ENCODE assay signal across 1 cellular context in the genomic region with DNA sequence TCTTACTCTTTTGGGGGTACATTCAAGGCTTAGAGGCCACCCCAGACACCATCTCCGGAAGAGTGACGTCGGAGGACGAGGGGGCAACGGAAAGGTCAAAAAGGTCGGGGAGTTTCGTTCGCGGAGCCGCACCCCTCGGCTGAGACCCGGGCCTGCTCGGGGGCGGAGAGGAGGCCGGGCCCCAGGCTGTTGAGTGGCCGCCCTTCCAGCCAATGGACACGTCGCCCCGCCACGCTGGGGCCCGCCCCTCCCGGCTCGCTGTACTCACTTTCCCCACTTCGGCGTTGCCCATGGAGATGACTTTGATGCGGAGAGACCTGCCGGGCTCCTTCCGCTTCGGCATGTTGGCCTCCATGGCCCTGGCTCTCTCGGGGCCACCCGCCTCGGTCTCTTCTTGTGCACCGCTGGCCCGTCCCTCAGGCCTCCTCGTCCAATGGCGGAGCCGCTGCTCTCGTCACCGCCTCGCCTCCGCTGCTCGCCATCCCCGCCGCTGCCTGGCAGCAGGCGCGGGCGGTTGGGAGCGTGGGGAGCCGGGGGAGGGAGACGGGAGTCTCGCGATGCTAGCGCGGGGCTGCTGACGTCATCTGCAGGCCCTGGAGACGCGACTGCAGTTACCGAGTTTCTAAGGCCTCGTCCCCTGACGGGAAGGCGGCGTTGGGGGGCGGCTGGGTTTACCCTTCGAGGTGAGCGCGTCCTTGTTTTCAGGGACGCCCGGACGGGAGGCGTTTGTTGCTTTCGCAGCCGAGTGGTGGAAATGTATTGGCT.
A peak's percentile ranks its signal among the peaks of the same experiment; 100 is the strongest.
TF ChIP-seq lines count a peak whose summit lies in the region.

Gene DNAJC27, minus strand, starts transcription at position 406 of the 765 bp plus-strand sequence. Its CDS starts 51 bp downstream, at position 355.

TF ChIP-seq in HepG2, 621 proteins besides CTCF, POLR2A, EP300 and RAD21 (continued from another document and continues in another):
- TF ChIP-seq ZUFSP (CRISPR knock-in tag; IDR thresholded peaks at IDR 0.05; ENCODE audit: borderline replicate concordance) (no peak), RCOR2 (CRISPR knock-in tag; IDR thresholded peaks at IDR 0.05) (no peak; the same call in 1 of the 2 replicates), PPARG (CRISPR knock-in tag; conservative IDR thresholded peaks at IDR 0.05) (no peak), ZNF607 (CRISPR knock-in tag; IDR thresholded peaks at IDR 0.05; ENCODE audit: borderline replicate concordance) (peak; percentile 90), E2F5 (CRISPR knock-in tag; conservative IDR thresholded peaks at IDR 0.05) (peak; percentile 73; the same call in 1 of the 2 replicates), MIER2 (CRISPR knock-in tag; IDR thresholded peaks at IDR 0.05) (peak; percentile 29), ZNF280D (CRISPR knock-in tag; IDR thresholded peaks at IDR 0.05) (peak; percentile 95), ZNF276 (CRISPR knock-in tag; IDR thresholded peaks at IDR 0.05; ENCODE audit: low read depth) (no peak), HES4 (CRISPR knock-in tag; IDR thresholded peaks at IDR 0.05; ENCODE audit: borderline replicate concordance) (peak; percentile 81), ZNF816 (CRISPR knock-in tag; IDR thresholded peaks at IDR 0.05; ENCODE audit: borderline replicate concordance) (no peak), THYN1 (CRISPR knock-in tag; IDR thresholded peaks at IDR 0.05; ENCODE audit: borderline replicate concordance, low read depth) (no peak), TFE3 (CRISPR knock-in tag; IDR thresholded peaks at IDR 0.05) (peak; percentile 62; the same call in 1 of the 2 replicates), ZBTB38 (CRISPR knock-in tag; IDR thresholded peaks at IDR 0.05) (peak; percentile 89), TRIM24 (CRISPR knock-in tag; IDR thresholded peaks at IDR 0.05) (no peak), ZNF331 (CRISPR knock-in tag; IDR thresholded peaks at IDR 0.05) (peak; percentile 92; the same call in 1 of the 2 replicates), ZNF577 (CRISPR knock-in tag; IDR thresholded peaks at IDR 0.05; ENCODE audit: borderline replicate concordance, low read depth) (no peak), ZNF674 (CRISPR knock-in tag; IDR thresholded peaks at IDR 0.05; ENCODE audit: low read depth) (no peak), STAT5B (CRISPR knock-in tag; IDR thresholded peaks at IDR 0.05) (0 out of 2 replicates have a peak, but pooled peaks have one; percentile 42), TMF1 (CRISPR knock-in tag; IDR thresholded peaks at IDR 0.05; ENCODE audit: low read depth) (no peak), SP140L (CRISPR knock-in tag; IDR thresholded peaks at IDR 0.05; ENCODE audit: borderline replicate concordance) (no peak; the same call in 1 of the 2 replicates), CHD2 (IDR thresholded peaks at IDR 0.05; ENCODE audit: low read depth, low read length) (peak; percentile 99), GTF3A (CRISPR knock-in tag; conservative IDR thresholded peaks at IDR 0.05) (no peak), ZNF138 (CRISPR knock-in tag; IDR thresholded peaks at IDR 0.05; ENCODE audit: low read depth) (no peak), PHF8 (CRISPR knock-in tag; IDR thresholded peaks at IDR 0.05) (peak; percentile 88), ZC3H13 (CRISPR knock-in tag; IDR thresholded peaks at IDR 0.05) (peak; percentile 14; the same call in 1 of the 2 replicates), ZNF768 (CRISPR knock-in tag; IDR thresholded peaks at IDR 0.05) (no peak), ZNF225 (CRISPR knock-in tag; IDR thresholded peaks at IDR 0.05) (peak; percentile 37; the same call in 1 of the 2 replicates), CBX1 (IDR thresholded peaks at IDR 0.05; ENCODE audit: low read depth) (peak; percentile 92), CBX5 (CRISPR knock-in tag; IDR thresholded peaks at IDR 0.05; ENCODE audit: borderline replicate concordance) (peak; percentile 83; the same call in 1 of the 2 replicates)
- TF ChIP-seq, protein P1, sequence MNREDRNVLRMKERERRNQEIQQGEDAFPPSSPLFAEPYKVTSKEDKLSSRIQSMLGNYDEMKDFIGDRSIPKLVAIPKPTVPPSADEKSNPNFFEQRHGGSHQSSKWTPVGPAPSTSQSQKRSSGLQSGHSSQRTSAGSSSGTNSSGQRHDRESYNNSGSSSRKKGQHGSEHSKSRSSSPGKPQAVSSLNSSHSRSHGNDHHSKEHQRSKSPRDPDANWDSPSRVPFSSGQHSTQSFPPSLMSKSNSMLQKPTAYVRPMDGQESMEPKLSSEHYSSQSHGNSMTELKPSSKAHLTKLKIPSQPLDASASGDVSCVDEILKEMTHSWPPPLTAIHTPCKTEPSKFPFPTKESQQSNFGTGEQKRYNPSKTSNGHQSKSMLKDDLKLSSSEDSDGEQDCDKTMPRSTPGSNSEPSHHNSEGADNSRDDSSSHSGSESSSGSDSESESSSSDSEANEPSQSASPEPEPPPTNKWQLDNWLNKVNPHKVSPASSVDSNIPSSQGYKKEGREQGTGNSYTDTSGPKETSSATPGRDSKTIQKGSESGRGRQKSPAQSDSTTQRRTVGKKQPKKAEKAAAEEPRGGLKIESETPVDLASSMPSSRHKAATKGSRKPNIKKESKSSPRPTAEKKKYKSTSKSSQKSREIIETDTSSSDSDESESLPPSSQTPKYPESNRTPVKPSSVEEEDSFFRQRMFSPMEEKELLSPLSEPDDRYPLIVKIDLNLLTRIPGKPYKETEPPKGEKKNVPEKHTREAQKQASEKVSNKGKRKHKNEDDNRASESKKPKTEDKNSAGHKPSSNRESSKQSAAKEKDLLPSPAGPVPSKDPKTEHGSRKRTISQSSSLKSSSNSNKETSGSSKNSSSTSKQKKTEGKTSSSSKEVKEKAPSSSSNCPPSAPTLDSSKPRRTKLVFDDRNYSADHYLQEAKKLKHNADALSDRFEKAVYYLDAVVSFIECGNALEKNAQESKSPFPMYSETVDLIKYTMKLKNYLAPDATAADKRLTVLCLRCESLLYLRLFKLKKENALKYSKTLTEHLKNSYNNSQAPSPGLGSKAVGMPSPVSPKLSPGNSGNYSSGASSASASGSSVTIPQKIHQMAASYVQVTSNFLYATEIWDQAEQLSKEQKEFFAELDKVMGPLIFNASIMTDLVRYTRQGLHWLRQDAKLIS (CRISPR knock-in tag; IDR thresholded peaks at IDR 0.05): peak; percentile 69; the same call in 1 of the 2 replicates
- TF ChIP-seq, protein P2, sequence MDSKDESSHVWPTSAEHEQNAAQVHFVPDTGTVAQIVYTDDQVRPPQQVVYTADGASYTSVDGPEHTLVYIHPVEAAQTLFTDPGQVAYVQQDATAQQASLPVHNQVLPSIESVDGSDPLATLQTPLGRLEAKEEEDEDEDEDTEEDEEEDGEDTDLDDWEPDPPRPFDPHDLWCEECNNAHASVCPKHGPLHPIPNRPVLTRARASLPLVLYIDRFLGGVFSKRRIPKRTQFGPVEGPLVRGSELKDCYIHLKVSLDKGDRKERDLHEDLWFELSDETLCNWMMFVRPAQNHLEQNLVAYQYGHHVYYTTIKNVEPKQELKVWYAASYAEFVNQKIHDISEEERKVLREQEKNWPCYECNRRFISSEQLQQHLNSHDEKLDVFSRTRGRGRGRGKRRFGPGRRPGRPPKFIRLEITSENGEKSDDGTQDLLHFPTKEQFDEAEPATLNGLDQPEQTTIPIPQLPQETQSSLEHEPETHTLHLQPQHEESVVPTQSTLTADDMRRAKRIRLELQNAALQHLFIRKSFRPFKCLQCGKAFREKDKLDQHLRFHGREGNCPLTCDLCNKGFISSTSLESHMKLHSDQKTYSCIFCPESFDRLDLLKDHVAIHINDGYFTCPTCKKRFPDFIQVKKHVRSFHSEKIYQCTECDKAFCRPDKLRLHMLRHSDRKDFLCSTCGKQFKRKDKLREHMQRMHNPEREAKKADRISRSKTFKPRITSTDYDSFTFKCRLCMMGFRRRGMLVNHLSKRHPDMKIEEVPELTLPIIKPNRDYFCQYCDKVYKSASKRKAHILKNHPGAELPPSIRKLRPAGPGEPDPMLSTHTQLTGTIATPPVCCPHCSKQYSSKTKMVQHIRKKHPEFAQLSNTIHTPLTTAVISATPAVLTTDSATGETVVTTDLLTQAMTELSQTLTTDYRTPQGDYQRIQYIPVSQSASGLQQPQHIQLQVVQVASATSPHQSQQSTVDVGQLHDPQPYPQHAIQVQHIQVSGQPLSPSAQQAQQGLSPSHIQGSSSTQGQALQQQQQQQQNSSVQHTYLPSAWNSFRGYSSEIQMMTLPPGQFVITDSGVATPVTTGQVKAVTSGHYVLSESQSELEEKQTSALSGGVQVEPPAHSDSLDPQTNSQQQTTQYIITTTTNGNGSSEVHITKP (CRISPR knock-in tag; IDR thresholded peaks at IDR 0.05; ENCODE audit: low read depth): peak; percentile 77; the same call in 1 of the 2 replicates
- TF ChIP-seq, protein P3, sequence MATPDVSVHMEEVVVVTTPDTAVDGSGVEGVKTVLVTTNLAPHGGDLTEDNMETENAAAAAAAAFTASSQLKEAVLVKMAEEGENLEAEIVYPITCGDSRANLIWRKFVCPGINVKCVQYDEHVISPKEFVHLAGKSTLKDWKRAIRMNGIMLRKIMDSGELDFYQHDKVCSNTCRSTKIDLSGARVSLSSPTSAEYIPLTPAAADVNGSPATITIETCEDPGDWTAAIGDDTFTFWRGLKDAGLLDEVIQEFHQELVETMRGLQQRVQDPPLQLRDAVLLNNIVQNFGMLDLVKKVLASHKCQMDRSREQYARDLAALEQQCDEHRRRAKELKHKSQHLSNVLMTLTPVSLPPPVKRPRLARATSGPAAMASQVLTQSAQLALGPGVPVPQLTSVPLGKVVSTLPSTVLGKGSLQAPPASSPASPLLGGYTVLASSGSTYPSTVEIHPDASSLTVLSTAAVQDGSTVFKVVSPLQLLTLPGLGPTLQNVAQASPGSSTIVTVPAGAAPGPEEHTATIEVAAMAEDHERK (CRISPR knock-in tag; IDR thresholded peaks at IDR 0.05; ENCODE audit: low read depth): peak; percentile 33; the same call in 1 of the 2 replicates
- TF ChIP-seq, protein P4, sequence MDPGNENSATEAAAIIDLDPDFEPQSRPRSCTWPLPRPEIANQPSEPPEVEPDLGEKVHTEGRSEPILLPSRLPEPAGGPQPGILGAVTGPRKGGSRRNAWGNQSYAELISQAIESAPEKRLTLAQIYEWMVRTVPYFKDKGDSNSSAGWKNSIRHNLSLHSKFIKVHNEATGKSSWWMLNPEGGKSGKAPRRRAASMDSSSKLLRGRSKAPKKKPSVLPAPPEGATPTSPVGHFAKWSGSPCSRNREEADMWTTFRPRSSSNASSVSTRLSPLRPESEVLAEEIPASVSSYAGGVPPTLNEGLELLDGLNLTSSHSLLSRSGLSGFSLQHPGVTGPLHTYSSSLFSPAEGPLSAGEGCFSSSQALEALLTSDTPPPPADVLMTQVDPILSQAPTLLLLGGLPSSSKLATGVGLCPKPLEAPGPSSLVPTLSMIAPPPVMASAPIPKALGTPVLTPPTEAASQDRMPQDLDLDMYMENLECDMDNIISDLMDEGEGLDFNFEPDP (CRISPR knock-in tag; conservative IDR thresholded peaks at IDR 0.05): no peak
